1 cellular context compared by ENCODE assay signal in the genomic region with DNA sequence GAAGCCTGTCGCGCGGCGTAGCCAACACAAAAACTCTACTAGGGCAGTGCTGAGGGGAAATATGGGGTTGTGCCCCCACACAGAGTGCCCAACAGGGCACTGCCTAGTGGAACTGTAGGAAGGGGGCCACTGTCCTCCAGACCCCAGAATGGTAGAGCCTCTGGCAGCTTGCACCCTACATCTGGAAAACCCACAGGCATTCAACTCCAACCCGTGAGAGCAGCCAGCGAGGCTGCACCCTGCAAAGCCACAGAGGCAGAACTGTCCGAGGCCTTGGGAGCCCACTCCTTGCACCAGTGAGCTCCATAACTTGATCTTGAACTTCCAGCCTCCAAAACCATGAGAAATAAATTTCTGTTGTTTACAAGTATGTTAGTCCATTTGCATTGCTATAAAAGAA.
TF ChIP-seq lines count a peak whose summit lies in the region.

No MANE protein-coding gene starts in this region.

TF ChIP-seq in K562, 482 proteins besides CTCF, POLR2A, EP300 and RAD21 (continued from another document):
- TF ChIP-seq, protein P1, sequence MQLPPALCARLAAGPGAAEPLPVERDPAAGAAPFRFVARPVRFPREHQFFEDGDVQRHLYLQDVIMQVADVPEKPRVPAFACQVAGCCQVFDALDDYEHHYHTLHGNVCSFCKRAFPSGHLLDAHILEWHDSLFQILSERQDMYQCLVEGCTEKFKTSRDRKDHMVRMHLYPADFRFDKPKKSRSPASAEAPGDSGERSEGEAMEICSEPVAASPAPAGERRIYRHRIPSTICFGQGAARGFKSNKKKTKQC (CRISPR knock-in tag; IDR thresholded peaks at IDR 0.05): no peak
- TF ChIP-seq, protein P2, sequence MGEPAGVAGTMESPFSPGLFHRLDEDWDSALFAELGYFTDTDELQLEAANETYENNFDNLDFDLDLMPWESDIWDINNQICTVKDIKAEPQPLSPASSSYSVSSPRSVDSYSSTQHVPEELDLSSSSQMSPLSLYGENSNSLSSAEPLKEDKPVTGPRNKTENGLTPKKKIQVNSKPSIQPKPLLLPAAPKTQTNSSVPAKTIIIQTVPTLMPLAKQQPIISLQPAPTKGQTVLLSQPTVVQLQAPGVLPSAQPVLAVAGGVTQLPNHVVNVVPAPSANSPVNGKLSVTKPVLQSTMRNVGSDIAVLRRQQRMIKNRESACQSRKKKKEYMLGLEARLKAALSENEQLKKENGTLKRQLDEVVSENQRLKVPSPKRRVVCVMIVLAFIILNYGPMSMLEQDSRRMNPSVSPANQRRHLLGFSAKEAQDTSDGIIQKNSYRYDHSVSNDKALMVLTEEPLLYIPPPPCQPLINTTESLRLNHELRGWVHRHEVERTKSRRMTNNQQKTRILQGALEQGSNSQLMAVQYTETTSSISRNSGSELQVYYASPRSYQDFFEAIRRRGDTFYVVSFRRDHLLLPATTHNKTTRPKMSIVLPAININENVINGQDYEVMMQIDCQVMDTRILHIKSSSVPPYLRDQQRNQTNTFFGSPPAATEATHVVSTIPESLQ (CRISPR knock-in tag; IDR thresholded peaks at IDR 0.05): no peak
- TF ChIP-seq RBM25 (IDR thresholded peaks at IDR 0.05; ENCODE audit: low read depth, low read length, severe bottlenecking): no peak
- TF ChIP-seq, protein P3, sequence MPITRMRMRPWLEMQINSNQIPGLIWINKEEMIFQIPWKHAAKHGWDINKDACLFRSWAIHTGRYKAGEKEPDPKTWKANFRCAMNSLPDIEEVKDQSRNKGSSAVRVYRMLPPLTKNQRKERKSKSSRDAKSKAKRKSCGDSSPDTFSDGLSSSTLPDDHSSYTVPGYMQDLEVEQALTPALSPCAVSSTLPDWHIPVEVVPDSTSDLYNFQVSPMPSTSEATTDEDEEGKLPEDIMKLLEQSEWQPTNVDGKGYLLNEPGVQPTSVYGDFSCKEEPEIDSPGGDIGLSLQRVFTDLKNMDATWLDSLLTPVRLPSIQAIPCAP (CRISPR knock-in tag; IDR thresholded peaks at IDR 0.05; ENCODE audit: borderline replicate concordance): no peak
- TF ChIP-seq DPF2 (IDR thresholded peaks at IDR 0.05): no peak
- no peak for TF ChIP-seq CBFB (CRISPR knock-in tag; IDR thresholded peaks at IDR 0.05)
- no peak for TF ChIP-seq RFX7 (CRISPR knock-in tag; IDR thresholded peaks at IDR 0.05)
- TF ChIP-seq SMARCA4 (IDR thresholded peaks at IDR 0.05): no peak
- no peak for TF ChIP-seq CREB5 (CRISPR knock-in tag; IDR thresholded peaks at IDR 0.05)
- TF ChIP-seq NFXL1 (CRISPR knock-in tag; IDR thresholded peaks at IDR 0.05): no peak
TF ChIP-seq in K562: peak in this region for 0.
